14 cellular contexts compared by ENCODE assay signal in the genomic region with DNA sequence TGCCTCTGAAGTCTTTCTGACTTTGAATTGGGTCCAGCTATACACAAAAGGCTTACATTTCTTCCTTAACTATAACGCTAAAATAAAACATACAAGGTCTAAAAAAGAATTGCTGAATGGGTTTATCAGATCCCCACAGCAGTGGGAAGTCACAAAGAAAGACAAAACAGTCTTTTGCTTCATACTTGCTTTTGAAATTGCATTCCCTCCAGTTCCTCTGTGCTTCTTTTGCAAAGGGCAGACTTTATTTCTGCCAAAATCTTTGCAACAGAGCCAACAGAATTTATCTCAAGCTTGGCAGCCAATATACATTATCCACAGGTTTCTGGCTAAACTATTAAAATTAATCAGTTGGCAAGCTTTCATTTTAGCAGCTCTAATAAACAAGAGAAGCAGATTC.
DNase-seq lines count a peak whose midpoint lies in the region; ATAC-seq, FAIRE-seq and TF ChIP-seq lines count a peak whose summit lies in the region.
"Had no signal": no experiment of that assay in that cellular context is flagged by ENCODE, and none has a peak within 500 bp of the region (broad histone marks: within the 10 kb centered on the region; RNA-seq: fewer than 3 reads in every experiment).

No MANE protein-coding gene starts in this region.

- H2AFZ ChIP-seq in HepG2 (ENCODE audit: low read length), result no peak overlapping the region
- H2AFZ ChIP-seq: GM23248 had no signal

- CTCF ChIA-PET in HepG2 (lab: Yijun Ruan, JAX; ENCODE audit: low intra/inter-chr PET ratio, low total read pairs), result no interaction called here

- TF ChIP-seq RAD21 in HepG2 (CRISPR knock-in tag; IDR thresholded peaks at IDR 0.05), result no peak

- 4% methylated on average over 1 of the region's 1 CpG for WGBS in HepG2 (ENCODE audit: low lambda C conversion rate)
- WGBS in thyroid gland, 2 donors, result 64 to 73% methylated on average over 1 of the region's 1 CpG

- H3K36me3 Mint-ChIP-seq in brain (no peaks in the 10 kb centered on the region), neural crest cell (ENCODE audit: low read depth) (no peaks in the 10 kb centered on the region)
- H3K36me3 Mint-ChIP-seq: CD8-positive, alpha-beta memory T cell had no signal

- no peak overlapping the region for H3K4me2 ChIP-seq in HepG2 (ENCODE audit: low read depth, low read length)
- H3K4me2 ChIP-seq: A549, BLaER1 had no signal

- H3K27ac ChIP-seq in HepG2 (ENCODE audit: extremely low read length, insufficient read depth, low read length), result no peak overlapping the region
- H3K27ac ChIP-seq in thyroid gland, result no peak overlapping the region
- H3K27ac ChIP-seq: A549, BLaER1, GM23248 had no signal

- H3K9me3 Mint-ChIP-seq in brain (peaks cover 0 to 2% (median 0%) of the 10 kb centered on the region in 5 experiments), neural crest cell (peaks cover 3% of the 10 kb centered on the region)

- BruUV-seq in HepG2 (replicated peaks; lab: Mats Ljungman, UMichigan), result no TSS peak

- no peaks in the 10 kb centered on the region for H3K36me3 ChIP-seq in HepG2 (replicated peaks in 1 of 2; ENCODE audit: control insufficient read depth in 1 of 2, insufficient read depth in 2 of 2, low read length in 2 of 2)
- no peaks in the 10 kb centered on the region for H3K36me3 ChIP-seq in thyroid gland
- H3K36me3 ChIP-seq: BLaER1 had no signal

- H3K27me3 Mint-ChIP-seq in brain (peaks cover 8% of the 10 kb centered on the region), neural crest cell (ENCODE audit: low read depth) (no peaks in the 10 kb centered on the region)
- H3K27me3 Mint-ChIP-seq: CD8-positive, alpha-beta memory T cell had no signal

- POLR2A ChIA-PET in HepG2 (lab: Yijun Ruan, JAX), result no interaction called here

- H3K27me3 ChIP-seq in HepG2 (ENCODE audit: control insufficient read depth in 1 of 2, insufficient read depth in 2 of 2, low read length in 2 of 2) (no peaks in the 10 kb centered on the region), thyroid gland (no peaks in the 10 kb centered on the region)
- H3K27me3 ChIP-seq: BLaER1 had no signal

- H3K4me1 Mint-ChIP-seq in brain (peaks cover 11% of the 10 kb centered on the region), neural crest cell (peaks cover 13% of the 10 kb centered on the region)
- H3K4me1 Mint-ChIP-seq: CD8-positive, alpha-beta memory T cell had no signal

- TF ChIP-seq POLR2A in HepG2 (IDR thresholded peaks at IDR 0.05; ENCODE audit: insufficient read depth in 1 of 2, low read depth in 2 of 2, low read length in 2 of 2) (no peak), thyroid gland (IDR thresholded peaks at IDR 0.05) (no peak)

- no peaks in the 10 kb centered on the region for H3K79me2 ChIP-seq in HepG2 (ENCODE audit: insufficient read depth, low read length)

- H3K4me3 ChIP-seq in HepG2 (replicated peaks in 1 of 3; ENCODE audit: insufficient read depth in 1 of 3, low read depth in 2 of 3, low read length in 3 of 3) (no peak overlapping the region), thyroid gland (replicated peaks in 1 of 3) (no peak overlapping the region)
- H3K4me3 ChIP-seq: A549, BLaER1, GM23248 had no signal

- no peaks in the 10 kb centered on the region for H4K20me1 ChIP-seq in HepG2 (ENCODE audit: insufficient read depth, low read length)
- H4K20me1 ChIP-seq: BLaER1 had no signal

- DNase-seq in left ventricle myocardium superior (no peak), cardiac septum (ENCODE audit: low spot score) (no peak), neural crest cell (ENCODE audit: low read depth, low spot score) (no peak), HepG2 (ENCODE audit: low spot score) (no peak), thyroid gland (no peak)
- DNase-seq: Caco-2; CD8-positive, alpha-beta memory T cell; GM23248; H7; IMR-90 had no signal

- no peak for FAIRE-seq in HepG2 (lab: Jason Lieb, UNC)
- FAIRE-seq: A549, GM12891 had no signal

- H3K4me1 ChIP-seq in HepG2 (ENCODE audit: insufficient read depth, low read length), result no peaks in the 10 kb centered on the region
- H3K4me1 ChIP-seq in thyroid gland, result no peaks in the 10 kb centered on the region
- H3K4me1 ChIP-seq: A549, BLaER1, Caco-2 had no signal

- peak overlapping the region; percentile 12 to 83 (median 49) for H3K27ac Mint-ChIP-seq in brain
- H3K27ac Mint-ChIP-seq in neural crest cell (ENCODE audit: unreplicated experiment), result peak overlapping the region; percentile 87
- H3K27ac Mint-ChIP-seq: CD8-positive, alpha-beta memory T cell had no signal

- TF ChIP-seq CTCF in brain (conservative IDR thresholded peaks at IDR 0.05) (no peak), neural crest cell (conservative IDR thresholded peaks at IDR 0.05) (no peak), HepG2 (CRISPR knock-in tag; IDR thresholded peaks at IDR 0.05) (no peak), thyroid gland (IDR thresholded peaks at IDR 0.05) (no peak)

- ATAC-seq in left ventricle myocardium superior, result peak; percentile 58
- no peak for ATAC-seq in HepG2
- ATAC-seq: A549 had no signal

- H3K9me3 ChIP-seq in HepG2 (ENCODE audit: low read length), result peaks cover 84% of the 10 kb centered on the region
- H3K9me3 ChIP-seq in thyroid gland, result no peaks in the 10 kb centered on the region
- H3K9me3 ChIP-seq: A549, BLaER1, Caco-2 had no signal

- H3K9ac ChIP-seq in HepG2 (ENCODE audit: insufficient read depth, low read depth, low read length), result no peak overlapping the region
- H3K9ac ChIP-seq: BLaER1, GM23248 had no signal

- in situ Hi-C loops in HepG2 (cut with HindIII; ENCODE audit: extremely low pct_ligation_motif_present, low pct_unique_long_range_greater_than_20kb), result no loop called here

- intact Hi-C loops in left ventricle myocardium superior (cut with micrococcal nuclease) (no loop called here), cardiac septum (cut with DNase I) (no loop called here), HepG2 (cut with micrococcal nuclease; ENCODE audit: unreplicated experiment) (no loop called here), thyroid gland (cut with DNase I) (no loop called here)

- H3K4me3 Mint-ChIP-seq in brain (peak overlapping the region in 2 of 5 experiments; percentile 12 to 21), neural crest cell (no peak overlapping the region)
- H3K4me3 Mint-ChIP-seq: CD8-positive, alpha-beta memory T cell had no signal

- TF ChIP-seq EP300 in HepG2 (IDR thresholded peaks at IDR 0.05; ENCODE audit: low read depth in 2 of 2, low read length in 2 of 2) (no peak), HepG2 (CRISPR knock-in tag; IDR thresholded peaks at IDR 0.05; ENCODE audit: borderline replicate concordance) (no peak)

TF ChIP-seq in HepG2, 621 proteins besides CTCF, POLR2A, EP300 and RAD21 (continues in another document):
- TF ChIP-seq MTF2 (CRISPR knock-in tag; IDR thresholded peaks at IDR 0.05; ENCODE audit: borderline replicate concordance) (no peak), ZNF674 (CRISPR knock-in tag; IDR thresholded peaks at IDR 0.05; ENCODE audit: low read depth) (no peak), SRF (IDR thresholded peaks at IDR 0.05; ENCODE audit: low read depth, low read length) (no peak), MATR3 (CRISPR knock-in tag; IDR thresholded peaks at IDR 0.05) (no peak), NFYB (CRISPR knock-in tag; IDR thresholded peaks at IDR 0.05) (no peak), ZNF766 (CRISPR knock-in tag; IDR thresholded peaks at IDR 0.05; ENCODE audit: borderline replicate concordance) (no peak), SP1 (IDR thresholded peaks at IDR 0.05) (no peak), SP1 (CRISPR knock-in tag; IDR thresholded peaks at IDR 0.05) (no peak)
- TF ChIP-seq, protein P1, sequence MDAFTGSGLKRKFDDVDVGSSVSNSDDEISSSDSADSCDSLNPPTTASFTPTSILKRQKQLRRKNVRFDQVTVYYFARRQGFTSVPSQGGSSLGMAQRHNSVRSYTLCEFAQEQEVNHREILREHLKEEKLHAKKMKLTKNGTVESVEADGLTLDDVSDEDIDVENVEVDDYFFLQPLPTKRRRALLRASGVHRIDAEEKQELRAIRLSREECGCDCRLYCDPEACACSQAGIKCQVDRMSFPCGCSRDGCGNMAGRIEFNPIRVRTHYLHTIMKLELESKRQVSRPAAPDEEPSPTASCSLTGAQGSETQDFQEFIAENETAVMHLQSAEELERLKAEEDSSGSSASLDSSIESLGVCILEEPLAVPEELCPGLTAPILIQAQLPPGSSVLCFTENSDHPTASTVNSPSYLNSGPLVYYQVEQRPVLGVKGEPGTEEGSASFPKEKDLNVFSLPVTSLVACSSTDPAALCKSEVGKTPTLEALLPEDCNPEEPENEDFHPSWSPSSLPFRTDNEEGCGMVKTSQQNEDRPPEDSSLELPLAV (CRISPR knock-in tag; conservative IDR thresholded peaks at IDR 0.05; ENCODE audit: low read depth), result no peak
- TF ChIP-seq, protein P2, sequence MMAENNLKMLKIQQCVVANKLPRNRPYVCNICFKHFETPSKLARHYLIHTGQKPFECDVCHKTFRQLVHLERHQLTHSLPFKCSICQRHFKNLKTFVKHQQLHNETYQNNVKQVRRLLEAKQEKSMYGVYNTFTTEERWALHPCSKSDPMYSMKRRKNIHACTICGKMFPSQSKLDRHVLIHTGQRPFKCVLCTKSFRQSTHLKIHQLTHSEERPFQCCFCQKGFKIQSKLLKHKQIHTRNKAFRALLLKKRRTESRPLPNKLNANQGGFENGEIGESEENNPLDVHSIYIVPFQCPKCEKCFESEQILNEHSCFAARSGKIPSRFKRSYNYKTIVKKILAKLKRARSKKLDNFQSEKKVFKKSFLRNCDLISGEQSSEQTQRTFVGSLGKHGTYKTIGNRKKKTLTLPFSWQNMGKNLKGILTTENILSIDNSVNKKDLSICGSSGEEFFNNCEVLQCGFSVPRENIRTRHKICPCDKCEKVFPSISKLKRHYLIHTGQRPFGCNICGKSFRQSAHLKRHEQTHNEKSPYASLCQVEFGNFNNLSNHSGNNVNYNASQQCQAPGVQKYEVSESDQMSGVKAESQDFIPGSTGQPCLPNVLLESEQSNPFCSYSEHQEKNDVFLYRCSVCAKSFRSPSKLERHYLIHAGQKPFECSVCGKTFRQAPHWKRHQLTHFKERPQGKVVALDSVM (CRISPR knock-in tag; IDR thresholded peaks at IDR 0.05), result no peak
- TF ChIP-seq, protein P3, sequence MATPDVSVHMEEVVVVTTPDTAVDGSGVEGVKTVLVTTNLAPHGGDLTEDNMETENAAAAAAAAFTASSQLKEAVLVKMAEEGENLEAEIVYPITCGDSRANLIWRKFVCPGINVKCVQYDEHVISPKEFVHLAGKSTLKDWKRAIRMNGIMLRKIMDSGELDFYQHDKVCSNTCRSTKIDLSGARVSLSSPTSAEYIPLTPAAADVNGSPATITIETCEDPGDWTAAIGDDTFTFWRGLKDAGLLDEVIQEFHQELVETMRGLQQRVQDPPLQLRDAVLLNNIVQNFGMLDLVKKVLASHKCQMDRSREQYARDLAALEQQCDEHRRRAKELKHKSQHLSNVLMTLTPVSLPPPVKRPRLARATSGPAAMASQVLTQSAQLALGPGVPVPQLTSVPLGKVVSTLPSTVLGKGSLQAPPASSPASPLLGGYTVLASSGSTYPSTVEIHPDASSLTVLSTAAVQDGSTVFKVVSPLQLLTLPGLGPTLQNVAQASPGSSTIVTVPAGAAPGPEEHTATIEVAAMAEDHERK (CRISPR knock-in tag; IDR thresholded peaks at IDR 0.05; ENCODE audit: low read depth), result no peak
